Comparison of ENCODE assay signal across 9 cellular contexts in genomic region chr4:146095091-146095690, GRCh38.
A peak's percentile ranks its signal among the peaks of the same experiment; 100 is the strongest.
DNase-seq lines count a peak whose midpoint lies in the region; ATAC-seq, FAIRE-seq and TF ChIP-seq lines count a peak whose summit lies in the region.
"Had no signal": no experiment of that assay in that cellular context is flagged by ENCODE, and none has a peak within 500 bp of the region (broad histone marks: within the 10 kb centered on the region; RNA-seq: fewer than 3 reads in every experiment).

No MANE protein-coding gene starts in this region.

- peak; percentile 94 for TF ChIP-seq CTCF in endodermal cell (conservative IDR thresholded peaks at IDR 0.05)

- no peaks in the 10 kb centered on the region for H3K36me3 Mint-ChIP-seq in endodermal cell (ENCODE audit: low read depth)

- peak; percentile 15 for FAIRE-seq in H54 (lab: Jason Lieb, UNC)

- H3K9me3 Mint-ChIP-seq in endodermal cell = no peaks in the 10 kb centered on the region

- WGBS in endodermal cell (ENCODE audit: insufficient coverage in 1 of 2, insufficient read length in 1 of 2), 2 experiments = 0 to 57% methylated on average over 1 to 4 of the region's 4 CpGs
- WGBS in aorta, 2 donors = 57 to 59% methylated on average over 4 of the region's 4 CpGs

- no peak overlapping the region for H3K4me3 Mint-ChIP-seq in endodermal cell

- H3K27ac Mint-ChIP-seq in endodermal cell = no peak overlapping the region

- no peak for TF ChIP-seq POLR2A in H54 (IDR thresholded peaks at IDR 0.05; ENCODE audit: low read depth, low read length)

- H3K9ac ChIP-seq in endodermal cell (ENCODE audit: extremely low read depth, low read length, poor library complexity, severe bottlenecking) = no peak overlapping the region
- H3K9ac ChIP-seq: BLaER1 treated with 17β-estradiol and CSF1 and Interleukin-3, amounts not matched to agents 10 nM and 100 nM had no signal

- no peak overlapping the region for H3K4me3 ChIP-seq in endodermal cell (ENCODE audit: low read length)
- H3K4me3 ChIP-seq in aorta (ENCODE audit: low read length in 2 of 2) = no peak overlapping the region
- H3K4me3 ChIP-seq: BLaER1 treated with 17β-estradiol and CSF1 and Interleukin-3, amounts not matched to agents 10 nM and 100 nM had no signal

- H3K27ac ChIP-seq in endodermal cell (ENCODE audit: low read depth, low read length) (no peak overlapping the region), aorta (ENCODE audit: low read depth in 1 of 2, low read length in 2 of 2) (no peak overlapping the region)
- H3K27ac ChIP-seq: BLaER1 treated with 17β-estradiol and CSF1 and Interleukin-3, amounts not matched to agents 10 nM and 100 nM had no signal

- H3K9me3 ChIP-seq in endodermal cell (ENCODE audit: control insufficient read depth, low read length) (no peaks in the 10 kb centered on the region), aorta (ENCODE audit: control insufficient read depth, low read length) (no peaks in the 10 kb centered on the region)
- H3K9me3 ChIP-seq: BLaER1 treated with 17β-estradiol and CSF1 and Interleukin-3, amounts not matched to agents 10 nM and 100 nM had no signal

- H3K36me3 ChIP-seq in endodermal cell (ENCODE audit: control insufficient read depth, insufficient read depth, low read length) (no peaks in the 10 kb centered on the region), aorta (ENCODE audit: control insufficient read depth in 1 of 2, insufficient read depth in 2 of 2, low read length in 1 of 2) (no peaks in the 10 kb centered on the region)
- H3K36me3 ChIP-seq: BLaER1 treated with 17β-estradiol and CSF1 and Interleukin-3, amounts not matched to agents 10 nM and 100 nM had no signal

- H3K4me1 Mint-ChIP-seq in endodermal cell = no peaks in the 10 kb centered on the region

- ATAC-seq in HG03039 (IDR thresholded peaks at IDR 0.05; ENCODE audit: unreplicated experiment) = no peak
- no peak for ATAC-seq in aorta (ENCODE audit: low FRiP score)

- no peaks in the 10 kb centered on the region for H3K27me3 ChIP-seq in endodermal cell (ENCODE audit: control insufficient read depth, insufficient read depth, low read length, poor library complexity, severe bottlenecking)
- no peaks in the 10 kb centered on the region for H3K27me3 ChIP-seq in aorta (ENCODE audit: control insufficient read depth in 1 of 2, insufficient read depth in 2 of 2, low read length in 1 of 2)
- H3K27me3 ChIP-seq: BLaER1 treated with 17β-estradiol and CSF1 and Interleukin-3, amounts not matched to agents 10 nM and 100 nM had no signal

- intact Hi-C loops in aorta (cut with DNase I) = no loop called here

- DNase-seq in NCI-H1417 (lab: John Stamatoyannopoulos, UW) (peak; percentile 10 to 69 (median 31)), NCI-H1417 treated with DMSO at 0.1 percent for 48 hours (lab: John Stamatoyannopoulos, UW) (no peak), H54 (ENCODE audit: insufficient read length, low spot score) (no peak), OCI-M1 (lab: John Stamatoyannopoulos, UW) (peak; percentile 75), endodermal cell (peak; percentile 76), non-pigmented ciliary epithelial cell (ENCODE audit: low read depth) (peak; percentile 27), aorta (no peak)

- H3K27me3 Mint-ChIP-seq in endodermal cell (ENCODE audit: insufficient read depth) = no peaks in the 10 kb centered on the region

- H3K4me1 ChIP-seq in endodermal cell (ENCODE audit: control insufficient read depth, insufficient read depth, low read length) (no peaks in the 10 kb centered on the region), aorta (ENCODE audit: control insufficient read depth in 1 of 2, insufficient read depth in 2 of 2, low read length in 2 of 2) (peaks cover 0 to 2% of the 10 kb centered on the region in 2 donors)
- H3K4me1 ChIP-seq: BLaER1 treated with 17β-estradiol and CSF1 and Interleukin-3, amounts not matched to agents 10 nM and 100 nM had no signal

Comparison
In these comparisons a context has a peak if more than half of its experiments do, and no peak if none do; other contexts are left out.
1. DNase-seq: peak in NCI-H1417 (3 of 3), OCI-M1 (single experiment), endodermal cell (single experiment) and non-pigmented ciliary epithelial cell (single experiment); none in NCI-H1417 treated with DMSO at 0.1 percent for 48 hours (single experiment), H54 (single experiment) and aorta (0 of 2).